Comparison of ENCODE assay signal across 17 cellular contexts in the genomic region with DNA sequence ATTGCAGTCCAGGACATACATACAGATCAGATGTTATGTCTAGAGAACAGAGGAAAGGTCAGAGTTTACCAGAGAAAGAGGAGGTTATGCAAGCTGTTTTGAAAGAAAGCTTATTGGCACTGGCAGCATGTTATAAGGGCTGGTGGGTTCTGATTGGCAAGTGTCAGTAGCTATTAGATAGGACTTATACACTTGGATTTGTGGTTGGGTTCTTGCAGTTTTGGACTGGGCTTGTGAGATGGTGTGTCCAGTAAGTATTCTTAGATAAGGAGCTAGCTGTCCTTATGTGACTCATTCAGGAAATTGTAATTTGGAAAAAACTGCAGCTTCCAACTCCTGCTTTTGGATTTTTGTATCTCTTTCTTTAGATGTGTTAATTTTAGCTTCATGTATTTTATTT.
DNase-seq lines count a peak whose midpoint lies in the region; ATAC-seq and TF ChIP-seq lines count a peak whose summit lies in the region.
"Had no signal": no experiment of that assay in that cellular context is flagged by ENCODE, and none has a peak within 500 bp of the region (broad histone marks: within the 10 kb centered on the region; RNA-seq: fewer than 3 reads in every experiment).

No MANE protein-coding gene starts in this region.

- H3K27ac ChIP-seq in right lobe of liver (peak overlapping the region; percentile 56 to 85 (median 77)), dorsolateral prefrontal cortex (no peak overlapping the region)
- H3K27ac ChIP-seq: KMS-11, SJSA1 had no signal

- H3K9me3 ChIP-seq in right lobe of liver: no peaks in the 10 kb centered on the region

- H3K27me3 ChIP-seq in right lobe of liver (no peaks in the 10 kb centered on the region), dorsolateral prefrontal cortex (no peaks in the 10 kb centered on the region)
- H3K27me3 ChIP-seq: SJSA1 had no signal

- TF ChIP-seq CTCF in cardiac fibroblast (IDR thresholded peaks at IDR 0.05; ENCODE audit: low read depth, low read length) (no peak), right lobe of liver (IDR thresholded peaks at IDR 0.05) (no peak), dorsolateral prefrontal cortex (IDR thresholded peaks at IDR 0.05 in 54 of 56, conservative IDR thresholded peaks at IDR 0.05 in 2 of 56; ENCODE audit: low read depth in 1 of 56, partially characterized antibody in 56 of 56) (no peak)

- no peaks in the 10 kb centered on the region for H3K36me3 ChIP-seq in right lobe of liver
- H3K36me3 ChIP-seq: SJSA1 had no signal

- peaks cover 0 to 45% (median under 1%) of the 10 kb centered on the region in 4 donors for H3K4me1 ChIP-seq in right lobe of liver
- H3K4me1 ChIP-seq: SJSA1 had no signal

- ATAC-seq in right lobe of liver (peak; percentile 39 to 75 (median 58)), HG02981 (IDR thresholded peaks at IDR 0.05; ENCODE audit: unreplicated experiment) (no peak)
- ATAC-seq: GM23338, HCT116 had no signal

- intact Hi-C loops in right lobe of liver (cut with DNase I): no loop called here
- intact Hi-C loops in dorsolateral prefrontal cortex (cut with DNase I): no loop called here

- DNase-seq in ELR (ENCODE audit: low read depth) (peak; percentile 23), OCI-M1 (lab: John Stamatoyannopoulos, UW) (peak; percentile 47), cardiac fibroblast (ENCODE audit: low read depth in 2 of 2) (peak; percentile 29 to 54), right lobe of liver (no peak), iPS-NIHi7 (ENCODE audit: extremely low spot score) (no peak), dorsolateral prefrontal cortex (no peak)
- DNase-seq: C1 segment of cervical spinal cord; MM.1S; NCI-H1417; NCI-H187 treated with DMSO at 0.1 percent for 48 hours; NCI-H446; NK-92 treated with Interleukin-12 subunit alpha and Interleukin-12 subunit beta, amount 100 ng/mL, for 24 hours had no signal

- peak; percentile 90 for TF ChIP-seq POLR2A in right lobe of liver (IDR thresholded peaks at IDR 0.05)

- no peak overlapping the region for H3K4me3 ChIP-seq in cardiac fibroblast (replicated peaks in 1 of 2; ENCODE audit: low read depth in 2 of 2, low read length in 2 of 2)
- H3K4me3 ChIP-seq in right lobe of liver: peak overlapping the region in 1 of 3 donors; percentile 30
- no peak overlapping the region for H3K4me3 ChIP-seq in dorsolateral prefrontal cortex
- H3K4me3 ChIP-seq: GM23338, SJSA1 had no signal

Comparison
In these comparisons a context has a peak if more than half of its experiments do, and no peak if none do; other contexts are left out.
1. DNase-seq: peak in ELR (single experiment), OCI-M1 (single experiment) and cardiac fibroblast (2 of 2); none in right lobe of liver (0 of 3), iPS-NIHi7 (single experiment) and dorsolateral prefrontal cortex (0 of 10).
2. H3K27ac ChIP-seq: peak in right lobe of liver (3 of 3); none in dorsolateral prefrontal cortex (0 of 59).